11 cellular contexts compared by ENCODE assay signal in genomic region chr6:98827295-98828159, GRCh38. TPM values are rescaled to one million over a fixed set of nuclear protein-coding genes. Genes with fewer than 3 reads are reported as not detected.
A peak's percentile ranks its signal among the peaks of the same experiment; 100 is the strongest.
DNase-seq lines count a peak whose midpoint lies in the region; ATAC-seq, FAIRE-seq and TF ChIP-seq lines count a peak whose summit lies in the region.
"Had no signal": no experiment of that assay in that cellular context is flagged by ENCODE, and none has a peak within 500 bp of the region (broad histone marks: within the 10 kb centered on the region; RNA-seq: fewer than 3 reads in every experiment).

No MANE protein-coding gene starts in this region.

- peak overlapping the region; percentile 33 for H3K4me3 ChIP-seq in left ventricle myocardium inferior
- no peak overlapping the region for H3K4me3 ChIP-seq in K562

- H4K20me1 ChIP-seq in K562 (replicated peaks; ENCODE audit: control insufficient read depth, insufficient read depth, low read length): no peaks in the 10 kb centered on the region

- CTCF ChIA-PET in K562 (lab: Yijun Ruan, JAX; ENCODE audit: low intra/inter-chr PET ratio): no interaction called here

- no peak for TF ChIP-seq RAD21 in K562 (CRISPR knock-in tag; conservative IDR thresholded peaks at IDR 0.05 in 1 of 2, IDR thresholded peaks at IDR 0.05 in 1 of 2)

- TF ChIP-seq EP300 in K562 (IDR thresholded peaks at IDR 0.05; ENCODE audit: low read length): no peak

- H3K9me3 ChIP-seq in left ventricle myocardium inferior (replicated peaks) (no peaks in the 10 kb centered on the region), K562 (replicated peaks; ENCODE audit: control insufficient read depth, insufficient read depth, low read depth, low read length) (peaks cover 2% of the 10 kb centered on the region; the same call in 1 of the 2 replicates)

- peaks cover 47% of the 10 kb centered on the region for H3K4me1 ChIP-seq in left ventricle myocardium inferior
- peaks cover 0 to 26% of the 10 kb centered on the region in 2 experiments; a peak in 2 of 5 replicates for H3K4me1 ChIP-seq in K562 (replicated peaks in 1 of 2; ENCODE audit: control insufficient read depth in 2 of 2, insufficient read depth in 2 of 2, low read length in 2 of 2)

- no TSS peak for BruUV-seq in K562 (replicated peaks; lab: Mats Ljungman, UMichigan)

- no peak for TF ChIP-seq CTCF in left ventricle myocardium inferior (IDR thresholded peaks at IDR 0.05; ENCODE audit: borderline replicate concordance)
- TF ChIP-seq CTCF in K562 (IDR thresholded peaks at IDR 0.05 in 2 of 3, conservative IDR thresholded peaks at IDR 0.05 in 1 of 3; ENCODE audit: insufficient read depth in 2 of 3, low read depth in 1 of 3, low read length in 3 of 3): no peak

- FAIRE-seq in K562 (lab: Jason Lieb, UNC): no peak
- no peak for FAIRE-seq in urothelium cell line (lab: Jason Lieb, UNC)

- 34% methylated on average over 29 of the region's 44 CpGs for WGBS in K562 (ENCODE audit: insufficient coverage, low coverage, missing lambda C conversion rate)

- ATAC-seq in left ventricle myocardium superior: no peak
- ATAC-seq in K562: peak; percentile 21
- no peak for ATAC-seq in GM18868 (IDR thresholded peaks at IDR 0.05; ENCODE audit: unreplicated experiment)
- no peak for ATAC-seq in GM19351 (IDR thresholded peaks at IDR 0.05; ENCODE audit: unreplicated experiment)
- ATAC-seq: activated CD4-positive, CD25-positive, alpha-beta regulatory T cell treated with anti-CD3 and anti-CD28 coated beads, Interleukin-2, amount 50 U/mL, for 24 hours had no signal

- POLR2A ChIA-PET in K562 (lab: Yijun Ruan, JAX): no interaction called here

- in situ Hi-C loops in K562 (cut with MboI): no loop called here

- no peaks in the 10 kb centered on the region for H3K36me3 ChIP-seq in left ventricle myocardium inferior
- no peaks in the 10 kb centered on the region for H3K36me3 ChIP-seq in K562 (ENCODE audit: control insufficient read depth, insufficient read depth, low read length)

- H3K9me1 ChIP-seq in K562 (ENCODE audit: control insufficient read depth, insufficient read depth, low read length): no peaks in the 10 kb centered on the region

- DNase-seq in left ventricle myocardium inferior (no peak), left ventricle myocardium superior (no peak), K562 (ENCODE audit: extremely low read depth in 1 of 4, low spot score in 3 of 4) (no peak), left kidney (ENCODE audit: low read depth, low spot score) (peak; percentile 55), urothelium cell line (ENCODE audit: low spot score) (peak; percentile 23)
- no peak for DNase-seq in stimulated activated CD4-positive, alpha-beta T cell treated with anti-CD3 and anti-CD28 coated beads, Interleukin-2, amount 100 ng/mL, for 48 hours
- DNase-seq: NCI-H1105 had no signal

- no peaks in the 10 kb centered on the region for H3K79me2 ChIP-seq in K562 (ENCODE audit: control insufficient read depth, insufficient read depth, low read length)

- intact Hi-C loops in left ventricle myocardium inferior (cut with micrococcal nuclease) (no loop called here), left ventricle myocardium superior (cut with micrococcal nuclease) (no loop called here), K562 (cut with micrococcal nuclease) (no loop called here)

- H2AFZ ChIP-seq in K562 (ENCODE audit: low read depth, low read length): no peak overlapping the region

- H3K27me3 ChIP-seq in left ventricle myocardium inferior (ENCODE audit: low read depth) (peaks cover 100% of the 10 kb centered on the region), K562 (ENCODE audit: control insufficient read depth in 2 of 2, insufficient read depth in 2 of 2, low read length in 2 of 2) (peaks cover 27 to 38% of the 10 kb centered on the region in 2 experiments)

- no peak for TF ChIP-seq POLR2A in K562 (conservative IDR thresholded peaks at IDR 0.05)

- no peak overlapping the region for H3K27ac ChIP-seq in left ventricle myocardium inferior (replicated peaks)
- no peak overlapping the region for H3K27ac ChIP-seq in K562 (ENCODE audit: extremely low read depth, low read depth, low read length)

- H3K4me2 ChIP-seq in K562 (ENCODE audit: insufficient read depth, low read length): no peak overlapping the region

- H3K9ac ChIP-seq in K562 (ENCODE audit: insufficient read depth in 1 of 2, low read depth in 2 of 2, low read length in 2 of 2): no peak overlapping the region

TF ChIP-seq in K562, 482 proteins besides CTCF, POLR2A, EP300 and RAD21:
- TF ChIP-seq ELF2 (CRISPR knock-in tag; IDR thresholded peaks at IDR 0.05) (no peak), MYNN (IDR thresholded peaks at IDR 0.05) (0 out of 2 replicates have a peak, but pooled peaks have one; percentile 21), MYNN (CRISPR knock-in tag; IDR thresholded peaks at IDR 0.05) (no peak), EGR1 (conservative IDR thresholded peaks at IDR 0.05) (no peak), HSF4 (CRISPR knock-in tag; IDR thresholded peaks at IDR 0.05; ENCODE audit: borderline replicate concordance) (no peak), ARID3A (IDR thresholded peaks at IDR 0.05; ENCODE audit: borderline replicate concordance, low read depth, low read length) (no peak), GTF3C2 (IDR thresholded peaks at IDR 0.05; ENCODE audit: borderline replicate concordance, extremely low read depth, insufficient read length) (no peak), RFX1 (IDR thresholded peaks at IDR 0.05) (peak; percentile 19; the same call in 1 of the 2 replicates)

RNA-seq across cellular contexts. Expression of gene POU3F2, which starts 6.8 kb away (rescaled TPM):
- not detected for total RNA-seq in left ventricle myocardium inferior
- total RNA-seq in left ventricle myocardium superior: not detected
- 0.74 and 0.99 TPM in 2 replicates for total RNA-seq in K562 (2011; cell fraction: chromatin; rRNA removed; ENCODE audit: low replicate concordance)
- total RNA-seq in K562 (2011; cell fraction: nucleolus; rRNA removed): 0.53 and 0.67 TPM in 2 replicates
- 1.2 and 1.6 TPM in 2 replicates for total RNA-seq in K562 (2011; cell fraction: nucleoplasm; rRNA removed)
- 0.36 and 0.37 TPM in 2 replicates for total RNA-seq in K562 (2014; rRNA removed)
- total RNA-seq in K562 (2014; rRNA removed; fragmentation: Illumina TruSeq; extraction: Trizol): 0.19 and 0.36 TPM in 2 replicates
- 0.40 and 0.45 TPM in 2 replicates for total RNA-seq in K562 (2015; rRNA removed; fragmentation: Illumina TruSeq; extraction: Trizol)
- total RNA-seq in K562 (2021): 0.29 and 0.44 TPM in 2 replicates
- 0.46 and 0.70 TPM in 2 replicates for polyA plus RNA-seq in K562 (2011; rRNA removed)
- polyA plus RNA-seq in K562 (2011; cell fraction: cytosol; rRNA removed): 0.31 and 0.34 TPM in 2 replicates
- 0.27 and 0.62 TPM in 2 replicates for polyA plus RNA-seq in K562 (2011; cell fraction: nucleus; rRNA removed)
- 0.11 and 0.25 TPM in 2 replicates for polyA plus RNA-seq in K562 (2012)
- polyA plus RNA-seq in K562 (2014; fragmentation: Illumina TruSeq; extraction: Trizol): 0.15 and 0.30 TPM in 2 replicates
- under 1 TPM; 0.08 to 0.10 TPM for polyA plus RNA-seq in K562 (2014; fragmentation: Nextera tagmentation; extraction: Ambion mirVana)
- 0.16 and 0.23 TPM in 2 replicates for polyA plus RNA-seq in K562 (2014; rRNA removed)
- 0.32 and 0.84 TPM in 2 replicates for polyA minus RNA-seq in K562 (2011; rRNA and poly(A)+ RNA removed)
- polyA minus RNA-seq in K562 (2011; cell fraction: cytosol; rRNA and poly(A)+ RNA removed): 0.48 and 1.1 TPM in 2 replicates
- polyA minus RNA-seq in K562 (2011; cell fraction: nucleus; rRNA and poly(A)+ RNA removed): 0.54 and 1.3 TPM in 2 replicates
- total RNA-seq: dermis microvascular lymphatic vessel endothelial cell had no signal

Comparison
In these comparisons a context has a peak if more than half of its experiments do, and no peak if none do; other contexts are left out.
1. DNase-seq: peak in left kidney (single experiment) and urothelium cell line (single experiment); none in left ventricle myocardium inferior (single experiment), left ventricle myocardium superior (single experiment), K562 (0 of 4) and stimulated activated CD4-positive, alpha-beta T cell treated with anti-CD3 and anti-CD28 coated beads, Interleukin-2, amount 100 ng/mL, for 48 hours (0 of 2).